Comparison of ENCODE assay signal across 11 cellular contexts in genomic region chr1:210754931-210755670, GRCh38.
DNase-seq lines count a peak whose midpoint lies in the region; ATAC-seq and TF ChIP-seq lines count a peak whose summit lies in the region.
"Had no signal": no experiment of that assay in that cellular context is flagged by ENCODE, and none has a peak within 500 bp of the region (broad histone marks: within the 10 kb centered on the region; RNA-seq: fewer than 3 reads in every experiment).

No MANE protein-coding gene starts in this region.

- DNase-seq in DMS153 (lab: John Stamatoyannopoulos, UW) (peak; percentile 97), NCI-H2081 treated with DMSO at 0.1 percent for 48 hours (lab: John Stamatoyannopoulos, UW) (peak; percentile 38), SHP77 treated with DMSO at 0.1 percent for 48 hours (lab: John Stamatoyannopoulos, UW) (peak; percentile 16), left kidney (ENCODE audit: low read depth, low spot score) (peak; percentile 39), brain microvascular endothelial cell (no peak), GM10248 (ENCODE audit: extremely low spot score) (no peak), HuH-7.5 (ENCODE audit: low spot score) (no peak)
- DNase-seq: activated CD4-positive, alpha-beta T cell treated with anti-CD3 and anti-CD28 coated beads, Interleukin-2, amount 10 ng/mL, durations not matched to agents 7 days and 5 days; CD4-positive, CD25-positive, alpha-beta regulatory T cell; IMR-90 had no signal

- TF ChIP-seq CTCF in brain microvascular endothelial cell (IDR thresholded peaks at IDR 0.05; ENCODE audit: low read depth, low read length, missing control alignments): no peak
- TF ChIP-seq CTCF in GM10248 (IDR thresholded peaks at IDR 0.05; ENCODE audit: control extremely low read depth, extremely low read depth, low read depth, missing control alignments): no peak

- POLR2A ChIA-PET in GM10248 (lab: Yijun Ruan, JAX): no interaction called here

- ATAC-seq in HG02763 (IDR thresholded peaks at IDR 0.05; ENCODE audit: unreplicated experiment): no peak

- no peak overlapping the region for H3K27ac ChIP-seq in brain microvascular endothelial cell

- no peaks in the 10 kb centered on the region for H3K27me3 ChIP-seq in brain microvascular endothelial cell (replicated peaks)

- CTCF ChIA-PET in GM10248 (lab: Yijun Ruan, JAX): no interaction called here

- H3K4me3 ChIP-seq in brain microvascular endothelial cell (ENCODE audit: low read depth, low read length): no peak overlapping the region

- no peaks in the 10 kb centered on the region for H3K36me3 ChIP-seq in brain microvascular endothelial cell (replicated peaks)

- in situ Hi-C loops in brain microvascular endothelial cell (cut with HindIII; ENCODE audit: low pct_ligation_motif_present, low sequenced_read_pairs): no loop called here

Comparison
In these comparisons a context has a peak if more than half of its experiments do, and no peak if none do; other contexts are left out.
1. DNase-seq: peak in DMS153 (single experiment), NCI-H2081 treated with DMSO at 0.1 percent for 48 hours (single experiment), SHP77 treated with DMSO at 0.1 percent for 48 hours (single experiment) and left kidney (single experiment); none in brain microvascular endothelial cell (single experiment), GM10248 (single experiment) and HuH-7.5 (single experiment).